8 cellular contexts compared by ENCODE assay signal in the genomic region with DNA sequence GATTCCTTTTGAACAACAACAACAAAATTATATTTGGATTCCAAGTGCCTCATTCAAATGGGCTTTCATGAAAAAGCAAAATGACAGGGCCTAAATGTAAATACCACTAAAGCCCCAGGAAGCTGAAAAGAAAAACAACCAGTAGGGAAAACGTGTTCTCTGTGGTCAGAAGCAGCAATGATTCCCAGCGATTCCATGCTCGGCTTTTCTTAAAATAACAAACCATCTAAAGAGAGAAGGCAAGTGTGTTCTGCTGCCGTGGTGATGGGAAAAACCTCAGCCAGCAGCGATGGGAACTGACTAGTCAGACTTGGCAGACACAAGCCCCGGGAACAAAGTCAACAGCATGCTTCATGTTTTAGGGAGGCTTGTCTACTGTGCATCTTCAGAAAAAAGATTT.
DNase-seq lines count a peak whose midpoint lies in the region; ATAC-seq and TF ChIP-seq lines count a peak whose summit lies in the region.

No MANE protein-coding gene starts in this region.

- no peak overlapping the region for H3K4me3 Mint-ChIP-seq in nephron

- H3K36me3 Mint-ChIP-seq in nephron (ENCODE audit: low read depth), result peaks cover 4% of the 10 kb centered on the region

- peaks cover 5% of the 10 kb centered on the region for H3K27me3 Mint-ChIP-seq in nephron (ENCODE audit: low read depth)

- H3K4me1 Mint-ChIP-seq in nephron, result peaks cover 66% of the 10 kb centered on the region

- in situ Hi-C loops in ACHN (cut with HindIII; ENCODE audit: low pct_ligation_motif_present, low pct_unique_long_range_greater_than_20kb, low sequenced_read_pairs), result no loop called here

- peak; percentile 67 for DNase-seq in ACHN
- peak; percentile 96 for DNase-seq in RPMI7951 (ENCODE audit: low read depth)
- peak; percentile 96 for DNase-seq in fibroblast of peridontal ligament (ENCODE audit: extremely low read depth)
- DNase-seq in NCI-H187 treated with DMSO at 0.1 percent for 48 hours (lab: John Stamatoyannopoulos, UW), result no peak

- ATAC-seq in HG02623 (IDR thresholded peaks at IDR 0.05; ENCODE audit: unreplicated experiment), result no peak
- no peak for ATAC-seq in HG02981 (IDR thresholded peaks at IDR 0.05; ENCODE audit: unreplicated experiment)
- ATAC-seq in GM18861 (IDR thresholded peaks at IDR 0.05; ENCODE audit: unreplicated experiment), result no peak

- no peak for TF ChIP-seq CTCF in nephron (IDR thresholded peaks at IDR 0.05; ENCODE audit: unreplicated experiment in 3 of 3)

- H3K27ac Mint-ChIP-seq in nephron, result peak overlapping the region; percentile 77 to 85 (median 83)

- peaks cover 7% of the 10 kb centered on the region for H3K9me3 Mint-ChIP-seq in nephron
